In genomic region chr22:19959587-19960490, GRCh38 we compare ENCODE assay signal across 1 cellular context.
TF ChIP-seq lines count a peak whose summit lies in the region.

No MANE protein-coding gene starts in this region.

TF ChIP-seq in HepG2, 621 proteins besides CTCF, POLR2A, EP300 and RAD21 (continued from another document and continues in another):
- TF ChIP-seq PCBP1 (IDR thresholded peaks at IDR 0.05; ENCODE audit: borderline replicate concordance, low read depth, low read length) (0 out of 2 replicates have a peak, but pooled peaks have one; percentile 74), MAFG (CRISPR knock-in tag; IDR thresholded peaks at IDR 0.05) (no peak), TBL1XR1 (IDR thresholded peaks at IDR 0.05; ENCODE audit: borderline replicate concordance, low read length, partially characterized antibody) (no peak), ZNF773 (CRISPR knock-in tag; IDR thresholded peaks at IDR 0.05; ENCODE audit: borderline replicate concordance) (no peak), U2AF2 (IDR thresholded peaks at IDR 0.05; ENCODE audit: low read depth, low read length) (peak; percentile 39; the same call in 1 of the 2 replicates), TP53 (CRISPR knock-in tag; conservative IDR thresholded peaks at IDR 0.05) (no peak), TCF7 (IDR thresholded peaks at IDR 0.05; ENCODE audit: low read depth) (no peak), SRY (CRISPR knock-in tag; IDR thresholded peaks at IDR 0.05) (peak; percentile 20; the same call in 1 of the 2 replicates), ZNF607 (CRISPR knock-in tag; IDR thresholded peaks at IDR 0.05; ENCODE audit: borderline replicate concordance) (no peak; the same call in 1 of the 2 replicates), HNF1A (IDR thresholded peaks at IDR 0.05; ENCODE audit: low read depth) (no peak), HNF1A (CRISPR knock-in tag; IDR thresholded peaks at IDR 0.05; ENCODE audit: borderline replicate concordance) (no peak), ZNF468 (CRISPR knock-in tag; IDR thresholded peaks at IDR 0.05) (no peak), MEIS2 (CRISPR knock-in tag; IDR thresholded peaks at IDR 0.05) (no peak), ZNF747 (CRISPR knock-in tag; IDR thresholded peaks at IDR 0.05; ENCODE audit: borderline replicate concordance) (no peak), JUNB (CRISPR knock-in tag; IDR thresholded peaks at IDR 0.05; ENCODE audit: borderline replicate concordance) (no peak), ZNF598 (CRISPR knock-in tag; IDR thresholded peaks at IDR 0.05; ENCODE audit: borderline replicate concordance) (0 out of 2 replicates have a peak, but pooled peaks have one; percentile 15), RBFOX2 (IDR thresholded peaks at IDR 0.05; ENCODE audit: low read depth, low read length) (peak; percentile 91), ZNF225 (CRISPR knock-in tag; IDR thresholded peaks at IDR 0.05) (no peak), ZNF772 (CRISPR knock-in tag; IDR thresholded peaks at IDR 0.05) (0 out of 2 replicates have a peak, but pooled peaks have one; percentile 27), SKI (IDR thresholded peaks at IDR 0.05; ENCODE audit: partially characterized antibody) (no peak), MTA3 (CRISPR knock-in tag; IDR thresholded peaks at IDR 0.05) (no peak), ZNF33B (CRISPR knock-in tag; IDR thresholded peaks at IDR 0.05) (no peak), ZNF644 (CRISPR knock-in tag; IDR thresholded peaks at IDR 0.05; ENCODE audit: low read depth) (peak; percentile 89), FLYWCH1 (CRISPR knock-in tag; IDR thresholded peaks at IDR 0.05) (no peak), ZNF280D (CRISPR knock-in tag; IDR thresholded peaks at IDR 0.05) (no peak), FOXP1 (IDR thresholded peaks at IDR 0.05) (no peak), FOXP1 (CRISPR knock-in tag; IDR thresholded peaks at IDR 0.05) (0 out of 2 replicates have a peak, but pooled peaks have one; percentile 36), HNRNPL (IDR thresholded peaks at IDR 0.05; ENCODE audit: low read depth, low read length) (peak; percentile 99), WIZ (CRISPR knock-in tag; IDR thresholded peaks at IDR 0.05) (no peak), ARID3A (IDR thresholded peaks at IDR 0.05; ENCODE audit: low read depth, low read length) (no peak), GFI1 (CRISPR knock-in tag; IDR thresholded peaks at IDR 0.05; ENCODE audit: borderline replicate concordance) (no peak), ZNF296 (CRISPR knock-in tag; conservative IDR thresholded peaks at IDR 0.05) (peak; percentile 89), ZFY (CRISPR knock-in tag; IDR thresholded peaks at IDR 0.05) (peak; percentile 87), ZNF672 (CRISPR knock-in tag; IDR thresholded peaks at IDR 0.05) (no peak), RNF2 (conservative IDR thresholded peaks at IDR 0.05; ENCODE audit: low read depth) (no peak), ARNT (IDR thresholded peaks at IDR 0.05) (no peak), PRDM15 (CRISPR knock-in tag; IDR thresholded peaks at IDR 0.05) (0 out of 2 replicates have a peak, but pooled peaks have one; percentile 6), ZNF484 (CRISPR knock-in tag; IDR thresholded peaks at IDR 0.05; ENCODE audit: borderline replicate concordance, low read depth) (no peak), RFX3 (CRISPR knock-in tag; IDR thresholded peaks at IDR 0.05) (no peak), PAF1 (CRISPR knock-in tag; IDR thresholded peaks at IDR 0.05) (0 out of 2 replicates have a peak, but pooled peaks have one; percentile 60), RFXAP (CRISPR knock-in tag; IDR thresholded peaks at IDR 0.05; ENCODE audit: borderline replicate concordance) (no peak), ZNF431 (CRISPR knock-in tag; IDR thresholded peaks at IDR 0.05; ENCODE audit: borderline replicate concordance, low read depth) (no peak), CSRNP1 (CRISPR knock-in tag; IDR thresholded peaks at IDR 0.05) (no peak), TCF12 (IDR thresholded peaks at IDR 0.05) (no peak), TCF12 (CRISPR knock-in tag; IDR thresholded peaks at IDR 0.05) (peak; percentile 84)
- TF ChIP-seq, protein P1, sequence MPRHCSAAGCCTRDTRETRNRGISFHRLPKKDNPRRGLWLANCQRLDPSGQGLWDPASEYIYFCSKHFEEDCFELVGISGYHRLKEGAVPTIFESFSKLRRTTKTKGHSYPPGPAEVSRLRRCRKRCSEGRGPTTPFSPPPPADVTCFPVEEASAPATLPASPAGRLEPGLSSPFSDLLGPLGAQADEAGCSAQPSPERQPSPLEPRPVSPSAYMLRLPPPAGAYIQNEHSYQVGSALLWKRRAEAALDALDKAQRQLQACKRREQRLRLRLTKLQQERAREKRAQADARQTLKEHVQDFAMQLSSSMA (CRISPR knock-in tag; IDR thresholded peaks at IDR 0.05): no peak
- TF ChIP-seq, protein P2, sequence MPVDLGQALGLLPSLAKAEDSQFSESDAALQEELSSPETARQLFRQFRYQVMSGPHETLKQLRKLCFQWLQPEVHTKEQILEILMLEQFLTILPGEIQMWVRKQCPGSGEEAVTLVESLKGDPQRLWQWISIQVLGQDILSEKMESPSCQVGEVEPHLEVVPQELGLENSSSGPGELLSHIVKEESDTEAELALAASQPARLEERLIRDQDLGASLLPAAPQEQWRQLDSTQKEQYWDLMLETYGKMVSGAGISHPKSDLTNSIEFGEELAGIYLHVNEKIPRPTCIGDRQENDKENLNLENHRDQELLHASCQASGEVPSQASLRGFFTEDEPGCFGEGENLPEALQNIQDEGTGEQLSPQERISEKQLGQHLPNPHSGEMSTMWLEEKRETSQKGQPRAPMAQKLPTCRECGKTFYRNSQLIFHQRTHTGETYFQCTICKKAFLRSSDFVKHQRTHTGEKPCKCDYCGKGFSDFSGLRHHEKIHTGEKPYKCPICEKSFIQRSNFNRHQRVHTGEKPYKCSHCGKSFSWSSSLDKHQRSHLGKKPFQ (CRISPR knock-in tag; IDR thresholded peaks at IDR 0.05; ENCODE audit: insufficient replicate concordance): peak; percentile 55
- TF ChIP-seq, protein P3, sequence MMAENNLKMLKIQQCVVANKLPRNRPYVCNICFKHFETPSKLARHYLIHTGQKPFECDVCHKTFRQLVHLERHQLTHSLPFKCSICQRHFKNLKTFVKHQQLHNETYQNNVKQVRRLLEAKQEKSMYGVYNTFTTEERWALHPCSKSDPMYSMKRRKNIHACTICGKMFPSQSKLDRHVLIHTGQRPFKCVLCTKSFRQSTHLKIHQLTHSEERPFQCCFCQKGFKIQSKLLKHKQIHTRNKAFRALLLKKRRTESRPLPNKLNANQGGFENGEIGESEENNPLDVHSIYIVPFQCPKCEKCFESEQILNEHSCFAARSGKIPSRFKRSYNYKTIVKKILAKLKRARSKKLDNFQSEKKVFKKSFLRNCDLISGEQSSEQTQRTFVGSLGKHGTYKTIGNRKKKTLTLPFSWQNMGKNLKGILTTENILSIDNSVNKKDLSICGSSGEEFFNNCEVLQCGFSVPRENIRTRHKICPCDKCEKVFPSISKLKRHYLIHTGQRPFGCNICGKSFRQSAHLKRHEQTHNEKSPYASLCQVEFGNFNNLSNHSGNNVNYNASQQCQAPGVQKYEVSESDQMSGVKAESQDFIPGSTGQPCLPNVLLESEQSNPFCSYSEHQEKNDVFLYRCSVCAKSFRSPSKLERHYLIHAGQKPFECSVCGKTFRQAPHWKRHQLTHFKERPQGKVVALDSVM (CRISPR knock-in tag; IDR thresholded peaks at IDR 0.05): peak; percentile 63; the same call in 1 of the 2 replicates
